In the genomic region with DNA sequence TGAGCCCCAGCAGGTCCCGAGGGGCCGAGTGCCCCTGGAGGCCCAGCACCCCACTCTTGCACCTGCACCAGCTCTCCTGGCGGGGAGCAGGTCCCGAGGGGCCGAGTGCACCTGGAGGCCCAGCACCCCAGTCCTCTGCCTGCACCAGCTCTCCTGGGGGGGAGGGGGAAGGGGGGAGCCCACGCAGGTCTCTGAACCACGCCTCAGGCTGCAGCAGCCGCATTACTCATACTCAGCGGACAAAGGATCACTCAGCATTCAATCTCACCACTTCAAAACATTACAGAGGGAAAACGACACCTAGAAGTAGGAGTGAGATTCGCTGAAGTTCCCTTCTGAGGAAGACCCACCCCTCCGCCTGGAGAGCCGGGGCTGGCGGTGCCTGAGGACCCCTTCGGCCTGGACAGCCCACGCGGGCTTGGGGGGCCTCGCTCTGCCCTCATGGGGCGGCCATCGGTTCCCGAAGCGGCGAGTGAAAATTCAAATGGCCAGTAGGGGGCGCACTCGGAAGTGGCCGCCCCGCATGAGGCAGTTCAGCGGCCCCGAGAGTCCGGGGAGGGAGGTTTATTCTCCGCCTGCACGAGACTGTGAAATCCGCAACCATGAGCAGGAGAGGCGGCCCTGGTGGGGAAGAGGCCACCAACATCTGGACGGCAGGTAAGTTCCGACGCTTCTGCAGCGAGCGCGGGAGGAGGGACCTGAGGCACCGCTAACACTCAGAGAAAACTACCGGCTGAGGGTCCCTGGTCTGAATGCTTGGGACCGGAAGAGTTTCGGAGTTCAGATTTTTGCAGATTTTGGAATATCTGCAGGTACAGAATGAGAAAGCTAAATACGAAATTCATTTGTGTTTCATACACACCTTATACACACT, we compare ENCODE assay signal across 1 cellular context.
A peak's percentile ranks its signal among the peaks of the same experiment; 100 is the strongest.
TF ChIP-seq lines count a peak whose summit lies in the region.

No MANE protein-coding gene starts in this region.

TF ChIP-seq in H1, 55 proteins besides CTCF, POLR2A, EP300 and RAD21 (continued from another document):
- TF ChIP-seq TBP (IDR thresholded peaks at IDR 0.05; ENCODE audit: low read depth, low read length) (peak; percentile 62; the same call in 1 of the 2 replicates), SIN3A (conservative IDR thresholded peaks at IDR 0.05 in 1 of 2, IDR thresholded peaks at IDR 0.05 in 1 of 2; ENCODE audit: low read depth in 1 of 2, low read length in 2 of 2) (no peak), CEBPB (IDR thresholded peaks at IDR 0.05; ENCODE audit: low read depth, low read length) (no peak), POU5F1 (IDR thresholded peaks at IDR 0.05; ENCODE audit: low read depth, low read length) (no peak), CREB1 (IDR thresholded peaks at IDR 0.05) (0 out of 2 replicates have a peak, but pooled peaks have one; percentile 33), BCL11A (IDR thresholded peaks at IDR 0.05; ENCODE audit: low read depth in 2 of 2, low read length in 2 of 2) (no peak), CBX8 (IDR thresholded peaks at IDR 0.05; ENCODE audit: borderline replicate concordance, low read depth, low read length) (no peak), TAF1 (IDR thresholded peaks at IDR 0.05; ENCODE audit: low read depth, low read length) (no peak), HDAC2 (IDR thresholded peaks at IDR 0.05; ENCODE audit: borderline replicate concordance in 1 of 2, low read depth in 2 of 2, low read length in 2 of 2) (peak in 1 of 2 experiments; percentile 53; a peak in 1 of 4 replicates), SP4 (IDR thresholded peaks at IDR 0.05; ENCODE audit: low read length) (no peak), KDM4A (IDR thresholded peaks at IDR 0.05; ENCODE audit: low read depth, low read length, severe bottlenecking) (no peak), MAFK (IDR thresholded peaks at IDR 0.05; ENCODE audit: low read depth, low read length) (no peak), KDM1A (IDR thresholded peaks at IDR 0.05; ENCODE audit: borderline replicate concordance, low read length) (0 out of 2 replicates have a peak, but pooled peaks have one; percentile 15), GTF2F1 (IDR thresholded peaks at IDR 0.05; ENCODE audit: borderline replicate concordance, low read depth, low read length) (no peak), RNF2 (IDR thresholded peaks at IDR 0.05; ENCODE audit: borderline replicate concordance, low read depth, low read length, missing control alignments, poor library complexity, severe bottlenecking) (no peak), SIX5 (IDR thresholded peaks at IDR 0.05; ENCODE audit: low read depth, low read length) (no peak), SAP30 (IDR thresholded peaks at IDR 0.05; ENCODE audit: insufficient read depth, insufficient replicate concordance, low read length) (no peak), CHD1 (IDR thresholded peaks at IDR 0.05; ENCODE audit: low read depth, low read length) (no peak), ASH2L (IDR thresholded peaks at IDR 0.05; ENCODE audit: low read length) (no peak), JUN (IDR thresholded peaks at IDR 0.05; ENCODE audit: low read depth, low read length) (no peak), YY1 (IDR thresholded peaks at IDR 0.05; ENCODE audit: low read depth, low read length) (peak; percentile 87), RXRA (IDR thresholded peaks at IDR 0.05; ENCODE audit: insufficient read depth, low read depth, low read length) (no peak), POLR2AphosphoS5 (IDR thresholded peaks at IDR 0.05; ENCODE audit: low read depth, low read length) (no peak), TEAD4 (IDR thresholded peaks at IDR 0.05; ENCODE audit: low read depth, low read length) (no peak)
- TF ChIP-seq, protein P1, sequence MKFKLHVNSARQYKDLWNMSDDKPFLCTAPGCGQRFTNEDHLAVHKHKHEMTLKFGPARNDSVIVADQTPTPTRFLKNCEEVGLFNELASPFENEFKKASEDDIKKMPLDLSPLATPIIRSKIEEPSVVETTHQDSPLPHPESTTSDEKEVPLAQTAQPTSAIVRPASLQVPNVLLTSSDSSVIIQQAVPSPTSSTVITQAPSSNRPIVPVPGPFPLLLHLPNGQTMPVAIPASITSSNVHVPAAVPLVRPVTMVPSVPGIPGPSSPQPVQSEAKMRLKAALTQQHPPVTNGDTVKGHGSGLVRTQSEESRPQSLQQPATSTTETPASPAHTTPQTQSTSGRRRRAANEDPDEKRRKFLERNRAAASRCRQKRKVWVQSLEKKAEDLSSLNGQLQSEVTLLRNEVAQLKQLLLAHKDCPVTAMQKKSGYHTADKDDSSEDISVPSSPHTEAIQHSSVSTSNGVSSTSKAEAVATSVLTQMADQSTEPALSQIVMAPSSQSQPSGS (IDR thresholded peaks at IDR 0.05; ENCODE audit: low read length), result no peak
- TF ChIP-seq, protein P2, sequence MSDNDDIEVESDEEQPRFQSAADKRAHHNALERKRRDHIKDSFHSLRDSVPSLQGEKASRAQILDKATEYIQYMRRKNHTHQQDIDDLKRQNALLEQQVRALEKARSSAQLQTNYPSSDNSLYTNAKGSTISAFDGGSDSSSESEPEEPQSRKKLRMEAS (IDR thresholded peaks at IDR 0.05), result peak; percentile 61
- TF ChIP-seq, protein P3, sequence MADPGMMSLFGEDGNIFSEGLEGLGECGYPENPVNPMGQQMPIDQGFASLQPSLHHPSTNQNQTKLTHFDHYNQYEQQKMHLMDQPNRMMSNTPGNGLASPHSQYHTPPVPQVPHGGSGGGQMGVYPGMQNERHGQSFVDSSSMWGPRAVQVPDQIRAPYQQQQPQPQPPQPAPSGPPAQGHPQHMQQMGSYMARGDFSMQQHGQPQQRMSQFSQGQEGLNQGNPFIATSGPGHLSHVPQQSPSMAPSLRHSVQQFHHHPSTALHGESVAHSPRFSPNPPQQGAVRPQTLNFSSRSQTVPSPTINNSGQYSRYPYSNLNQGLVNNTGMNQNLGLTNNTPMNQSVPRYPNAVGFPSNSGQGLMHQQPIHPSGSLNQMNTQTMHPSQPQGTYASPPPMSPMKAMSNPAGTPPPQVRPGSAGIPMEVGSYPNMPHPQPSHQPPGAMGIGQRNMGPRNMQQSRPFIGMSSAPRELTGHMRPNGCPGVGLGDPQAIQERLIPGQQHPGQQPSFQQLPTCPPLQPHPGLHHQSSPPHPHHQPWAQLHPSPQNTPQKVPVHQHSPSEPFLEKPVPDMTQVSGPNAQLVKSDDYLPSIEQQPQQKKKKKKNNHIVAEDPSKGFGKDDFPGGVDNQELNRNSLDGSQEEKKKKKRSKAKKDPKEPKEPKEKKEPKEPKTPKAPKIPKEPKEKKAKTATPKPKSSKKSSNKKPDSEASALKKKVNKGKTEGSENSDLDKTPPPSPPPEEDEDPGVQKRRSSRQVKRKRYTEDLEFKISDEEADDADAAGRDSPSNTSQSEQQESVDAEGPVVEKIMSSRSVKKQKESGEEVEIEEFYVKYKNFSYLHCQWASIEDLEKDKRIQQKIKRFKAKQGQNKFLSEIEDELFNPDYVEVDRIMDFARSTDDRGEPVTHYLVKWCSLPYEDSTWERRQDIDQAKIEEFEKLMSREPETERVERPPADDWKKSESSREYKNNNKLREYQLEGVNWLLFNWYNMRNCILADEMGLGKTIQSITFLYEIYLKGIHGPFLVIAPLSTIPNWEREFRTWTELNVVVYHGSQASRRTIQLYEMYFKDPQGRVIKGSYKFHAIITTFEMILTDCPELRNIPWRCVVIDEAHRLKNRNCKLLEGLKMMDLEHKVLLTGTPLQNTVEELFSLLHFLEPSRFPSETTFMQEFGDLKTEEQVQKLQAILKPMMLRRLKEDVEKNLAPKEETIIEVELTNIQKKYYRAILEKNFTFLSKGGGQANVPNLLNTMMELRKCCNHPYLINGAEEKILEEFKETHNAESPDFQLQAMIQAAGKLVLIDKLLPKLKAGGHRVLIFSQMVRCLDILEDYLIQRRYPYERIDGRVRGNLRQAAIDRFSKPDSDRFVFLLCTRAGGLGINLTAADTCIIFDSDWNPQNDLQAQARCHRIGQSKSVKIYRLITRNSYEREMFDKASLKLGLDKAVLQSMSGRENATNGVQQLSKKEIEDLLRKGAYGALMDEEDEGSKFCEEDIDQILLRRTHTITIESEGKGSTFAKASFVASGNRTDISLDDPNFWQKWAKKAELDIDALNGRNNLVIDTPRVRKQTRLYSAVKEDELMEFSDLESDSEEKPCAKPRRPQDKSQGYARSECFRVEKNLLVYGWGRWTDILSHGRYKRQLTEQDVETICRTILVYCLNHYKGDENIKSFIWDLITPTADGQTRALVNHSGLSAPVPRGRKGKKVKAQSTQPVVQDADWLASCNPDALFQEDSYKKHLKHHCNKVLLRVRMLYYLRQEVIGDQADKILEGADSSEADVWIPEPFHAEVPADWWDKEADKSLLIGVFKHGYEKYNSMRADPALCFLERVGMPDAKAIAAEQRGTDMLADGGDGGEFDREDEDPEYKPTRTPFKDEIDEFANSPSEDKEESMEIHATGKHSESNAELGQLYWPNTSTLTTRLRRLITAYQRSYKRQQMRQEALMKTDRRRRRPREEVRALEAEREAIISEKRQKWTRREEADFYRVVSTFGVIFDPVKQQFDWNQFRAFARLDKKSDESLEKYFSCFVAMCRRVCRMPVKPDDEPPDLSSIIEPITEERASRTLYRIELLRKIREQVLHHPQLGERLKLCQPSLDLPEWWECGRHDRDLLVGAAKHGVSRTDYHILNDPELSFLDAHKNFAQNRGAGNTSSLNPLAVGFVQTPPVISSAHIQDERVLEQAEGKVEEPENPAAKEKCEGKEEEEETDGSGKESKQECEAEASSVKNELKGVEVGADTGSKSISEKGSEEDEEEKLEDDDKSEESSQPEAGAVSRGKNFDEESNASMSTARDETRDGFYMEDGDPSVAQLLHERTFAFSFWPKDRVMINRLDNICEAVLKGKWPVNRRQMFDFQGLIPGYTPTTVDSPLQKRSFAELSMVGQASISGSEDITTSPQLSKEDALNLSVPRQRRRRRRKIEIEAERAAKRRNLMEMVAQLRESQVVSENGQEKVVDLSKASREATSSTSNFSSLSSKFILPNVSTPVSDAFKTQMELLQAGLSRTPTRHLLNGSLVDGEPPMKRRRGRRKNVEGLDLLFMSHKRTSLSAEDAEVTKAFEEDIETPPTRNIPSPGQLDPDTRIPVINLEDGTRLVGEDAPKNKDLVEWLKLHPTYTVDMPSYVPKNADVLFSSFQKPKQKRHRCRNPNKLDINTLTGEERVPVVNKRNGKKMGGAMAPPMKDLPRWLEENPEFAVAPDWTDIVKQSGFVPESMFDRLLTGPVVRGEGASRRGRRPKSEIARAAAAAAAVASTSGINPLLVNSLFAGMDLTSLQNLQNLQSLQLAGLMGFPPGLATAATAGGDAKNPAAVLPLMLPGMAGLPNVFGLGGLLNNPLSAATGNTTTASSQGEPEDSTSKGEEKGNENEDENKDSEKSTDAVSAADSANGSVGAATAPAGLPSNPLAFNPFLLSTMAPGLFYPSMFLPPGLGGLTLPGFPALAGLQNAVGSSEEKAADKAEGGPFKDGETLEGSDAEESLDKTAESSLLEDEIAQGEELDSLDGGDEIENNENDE (IDR thresholded peaks at IDR 0.05; ENCODE audit: insufficient replicate concordance, low read length), result no peak
- TF ChIP-seq, protein P4, sequence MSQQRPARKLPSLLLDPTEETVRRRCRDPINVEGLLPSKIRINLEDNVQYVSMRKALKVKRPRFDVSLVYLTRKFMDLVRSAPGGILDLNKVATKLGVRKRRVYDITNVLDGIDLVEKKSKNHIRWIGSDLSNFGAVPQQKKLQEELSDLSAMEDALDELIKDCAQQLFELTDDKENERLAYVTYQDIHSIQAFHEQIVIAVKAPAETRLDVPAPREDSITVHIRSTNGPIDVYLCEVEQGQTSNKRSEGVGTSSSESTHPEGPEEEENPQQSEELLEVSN (IDR thresholded peaks at IDR 0.05), result peak; percentile 34; the same call in 1 of the 2 replicates
TF ChIP-seq in H1: peak in this region for 9.
